In the genomic region with DNA sequence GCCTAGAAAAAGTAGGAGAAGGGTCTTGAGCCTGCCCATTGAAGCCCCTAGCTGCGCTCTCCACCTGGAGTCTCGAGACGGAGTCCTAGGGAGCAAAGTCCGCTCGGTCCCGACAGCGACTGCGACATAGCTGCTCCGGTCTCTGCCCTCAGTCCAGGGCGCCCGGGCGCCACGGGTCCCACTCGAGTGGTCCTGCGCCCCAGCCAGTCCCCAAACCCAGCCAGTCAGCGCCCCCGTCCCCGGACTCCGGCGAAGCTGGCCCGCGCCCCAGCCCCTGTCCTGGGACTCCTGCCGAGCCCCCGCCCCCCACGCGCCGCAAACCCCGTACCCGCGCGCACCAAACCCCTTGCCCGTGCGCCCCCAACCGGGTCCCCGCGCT, we compare ENCODE assay signal across 9 cellular contexts. TPM values are rescaled to one million over a fixed set of nuclear protein-coding genes. Genes with fewer than 3 reads are reported as not detected.
DNase-seq lines count a peak whose midpoint lies in the region; ATAC-seq and TF ChIP-seq lines count a peak whose summit lies in the region.
"Had no signal": no experiment of that assay in that cellular context is flagged by ENCODE, and none has a peak within 500 bp of the region (broad histone marks: within the 10 kb centered on the region; RNA-seq: fewer than 3 reads in every experiment).

No MANE protein-coding gene starts in this region.

- peak overlapping the region; percentile 86 for H3K4me2 ChIP-seq in GM23248 (ENCODE audit: unreplicated experiment)
- H3K4me2 ChIP-seq in SU-DHL-6 (ENCODE audit: low read depth, low read length, poor library complexity, severe bottlenecking) = peak overlapping the region; percentile 81

- H3K9me2 ChIP-seq in GM23248 (ENCODE audit: insufficient read depth) (no peaks in the 10 kb centered on the region), SU-DHL-6 (replicated peaks; ENCODE audit: insufficient read depth, low read length) (no peaks in the 10 kb centered on the region)

- DNase-seq in GM23248 (peak; percentile 42), left ventricle myocardium inferior (no peak), retina (peak; percentile 58), GOT3 (lab: John Stamatoyannopoulos, UW) (no peak), foreskin melanocyte (no peak)
- no peak for DNase-seq in central memory CD4-positive, alpha-beta T cell
- DNase-seq: NCI-H187 had no signal

- H3K36me3 ChIP-seq in GM23248 (ENCODE audit: low read depth) (no peaks in the 10 kb centered on the region), SU-DHL-6 (ENCODE audit: low read length) (no peaks in the 10 kb centered on the region), left ventricle myocardium inferior (no peaks in the 10 kb centered on the region)

- no peaks in the 10 kb centered on the region for H3K27me3 ChIP-seq in GM23248 (replicated peaks; ENCODE audit: insufficient read depth)
- H3K27me3 ChIP-seq in SU-DHL-6 (ENCODE audit: low read length) = no peaks in the 10 kb centered on the region
- no peaks in the 10 kb centered on the region for H3K27me3 ChIP-seq in left ventricle myocardium inferior (ENCODE audit: low read depth)

- H4K20me1 ChIP-seq in GM23248 (ENCODE audit: insufficient read depth) (no peaks in the 10 kb centered on the region), SU-DHL-6 (ENCODE audit: low read depth, low read length) (no peaks in the 10 kb centered on the region)

- ATAC-seq in HG02970 (IDR thresholded peaks at IDR 0.05; ENCODE audit: low FRiP score, unreplicated experiment) = no peak

- no peaks in the 10 kb centered on the region for H3K9me3 ChIP-seq in GM23248 (ENCODE audit: low read depth)
- H3K9me3 ChIP-seq in SU-DHL-6 (ENCODE audit: insufficient read depth, low read length) = no peaks in the 10 kb centered on the region
- H3K9me3 ChIP-seq in left ventricle myocardium inferior (replicated peaks) = no peaks in the 10 kb centered on the region

- TF ChIP-seq CTCF in SU-DHL-6 (IDR thresholded peaks at IDR 0.05; ENCODE audit: insufficient read depth, low read length, poor library complexity, severe bottlenecking) (no peak), left ventricle myocardium inferior (IDR thresholded peaks at IDR 0.05; ENCODE audit: borderline replicate concordance) (no peak)

- H3K9ac ChIP-seq in GM23248 (peak overlapping the region; percentile 95), SU-DHL-6 (ENCODE audit: low read length) (peak overlapping the region; percentile 83)

- H3K79me2 ChIP-seq in GM23248 (ENCODE audit: insufficient read depth) (peaks cover 49% of the 10 kb centered on the region), SU-DHL-6 (ENCODE audit: insufficient read depth, low read length) (peaks cover 50% of the 10 kb centered on the region)

- peak overlapping the region; percentile 86 for H3K4me3 ChIP-seq in GM23248
- H3K4me3 ChIP-seq in SU-DHL-6 (ENCODE audit: insufficient read depth, low read length, poor library complexity, severe bottlenecking) = peak overlapping the region; percentile 77
- peak overlapping the region; percentile 84 for H3K4me3 ChIP-seq in left ventricle myocardium inferior

- in situ Hi-C loops in GM23248 (cut with MboI) = no loop called here

- H3K4me1 ChIP-seq in GM23248 (ENCODE audit: insufficient read depth) (peaks cover 29% of the 10 kb centered on the region), left ventricle myocardium inferior (peaks cover 63% of the 10 kb centered on the region)

- 0 to 1% methylated on average over 16 to 33 of the region's 36 CpGs for WGBS in GM23248 (ENCODE audit: low coverage in 1 of 2, low lambda C conversion rate in 2 of 2, missing lambda C conversion rate in 2 of 2), 2 experiments

- peaks cover 12% of the 10 kb centered on the region; the same call in 1 of the 2 replicates for H3F3A ChIP-seq in GM23248 (ENCODE audit: insufficient read depth)
- peaks cover 26% of the 10 kb centered on the region for H3F3A ChIP-seq in SU-DHL-6 (ENCODE audit: insufficient read depth)

- H3K27ac ChIP-seq in GM23248 = no peak overlapping the region
- peak overlapping the region; percentile 69 for H3K27ac ChIP-seq in SU-DHL-6 (ENCODE audit: low read depth, low read length)
- H3K27ac ChIP-seq in left ventricle myocardium inferior (replicated peaks) = peak overlapping the region; percentile 66

- peak overlapping the region; percentile 74 for H2AFZ ChIP-seq in GM23248
- H2AFZ ChIP-seq in SU-DHL-6 (ENCODE audit: low read depth, low read length, severe bottlenecking) = peak overlapping the region; percentile 86

- intact Hi-C loops in left ventricle myocardium inferior (cut with micrococcal nuclease) = no loop called here

RNA-seq across cellular contexts. Expression of a gene that starts 0.5 kb away (rescaled TPM):
- 47.0 and 48.1 TPM in 2 replicates for total RNA-seq in GM23248 (2014; rRNA removed; shearing (Covaris generic))
- polyA plus RNA-seq in GM23248 (2016; fragmentation: Nextera tagmentation; extraction: Ambion mirVana) = 17.2 and 18.6 TPM in 2 replicates
- 40.6 TPM for total RNA-seq in left ventricle myocardium inferior

Comparison
In these comparisons a context has a peak if more than half of its experiments do, and no peak if none do; other contexts are left out.
1. DNase-seq: peak in GM23248 (single experiment) and retina (single experiment); none in left ventricle myocardium inferior (single experiment), GOT3 (single experiment), foreskin melanocyte (single experiment) and central memory CD4-positive, alpha-beta T cell (single experiment).
2. Peak in every context shown above with its lines, with median percentiles within 50 percentile points of each other: H3K4me3 ChIP-seq.